8 cellular contexts compared by ENCODE assay signal in genomic region chr16:50692999-50693781, GRCh38. TPM values are rescaled to one million over a fixed set of nuclear protein-coding genes. Genes with fewer than 3 reads are reported as not detected.
A peak's percentile ranks its signal among the peaks of the same experiment; 100 is the strongest.
DNase-seq lines count a peak whose midpoint lies in the region; ATAC-seq, FAIRE-seq and TF ChIP-seq lines count a peak whose summit lies in the region.

NOD2 (plus strand) TSS chr16:50693606; CDS start chr16:50699496, 5,890 bp downstream.

- TF ChIP-seq CTCF in esophagus muscularis mucosa (IDR thresholded peaks at IDR 0.05) (no peak), omental fat pad (IDR thresholded peaks at IDR 0.05) (no peak), OCI-LY7 (conservative IDR thresholded peaks at IDR 0.05; ENCODE audit: low read length) (no peak), D721Med (IDR thresholded peaks at IDR 0.05; ENCODE audit: insufficient read depth, missing control alignments) (no peak)

- H4K20me1 ChIP-seq in OCI-LY7 (ENCODE audit: insufficient read depth, low read length), result no peaks in the 10 kb centered on the region

- no TSS peak for BruUV-seq in OCI-LY7 (replicated peaks; lab: Mats Ljungman, UMichigan)

- H3K27me3 ChIP-seq in esophagus muscularis mucosa, result no peaks in the 10 kb centered on the region

- TF ChIP-seq POLR2A in GM18951 (IDR thresholded peaks at IDR 0.05; ENCODE audit: extremely low read depth, insufficient read depth, insufficient read length) (peak; percentile 60), esophagus muscularis mucosa (IDR thresholded peaks at IDR 0.05; ENCODE audit: low read depth) (no peak)

- CTCF ChIA-PET in OCI-LY7 (lab: Charles Lee; ENCODE audit: unreplicated experiment), result no interaction called here

- no peaks in the 10 kb centered on the region for H3K9me2 ChIP-seq in OCI-LY7 (ENCODE audit: insufficient read depth, low read length)

- H3K36me3 Mint-ChIP-seq in T-helper 17 cell (ENCODE audit: low read depth), result peaks cover 3% of the 10 kb centered on the region

- intact Hi-C loops in esophagus muscularis mucosa (cut with DNase I) (loop anchor here (10.0 kb wide), 2 partner anchors 52 to 112 kb away; partner anchors contain the start of gene CYLD), OCI-LY7 (cut with micrococcal nuclease; ENCODE audit: unreplicated experiment) (no loop called here)

- H3K4me3 ChIP-seq in esophagus muscularis mucosa (peak within 1 kb of the TSS; percentile 50 to 70 (median 55)), OCI-LY7 (ENCODE audit: low read depth, low read length, poor library complexity, severe bottlenecking) (no peak within 1 kb of the TSS)

- no peaks in the 10 kb centered on the region for H3K27me3 Mint-ChIP-seq in T-helper 17 cell

- no peaks in the 10 kb centered on the region for H3K36me3 ChIP-seq in esophagus muscularis mucosa
- no peaks in the 10 kb centered on the region for H3K36me3 ChIP-seq in OCI-LY7 (ENCODE audit: insufficient read depth, low read length)

- peaks cover 28 to 40% (median 37%) of the 10 kb centered on the region in 4 donors for H3K4me1 ChIP-seq in esophagus muscularis mucosa
- H3K4me1 ChIP-seq in OCI-LY7 (ENCODE audit: insufficient read depth, low read length, poor library complexity, severe bottlenecking), result no peaks in the 10 kb centered on the region

- POLR2A ChIA-PET in OCI-LY7 (lab: Charles Lee), result no interaction called here

- H3K79me2 ChIP-seq in OCI-LY7 (ENCODE audit: insufficient read depth, low read depth, low read length), result no peaks in the 10 kb centered on the region

- H2AFZ ChIP-seq in OCI-LY7 (ENCODE audit: low read length), result no peak within 1 kb of the TSS

- H3K4me3 Mint-ChIP-seq in T-helper 17 cell, result peak within 1 kb of the TSS; percentile 93

- DNase-seq in T-helper 17 cell, result peak in 2 of 3 donors; percentile 41 to 44
- DNase-seq in esophagus muscularis mucosa (ENCODE audit: extremely low spot score), result no peak
- DNase-seq in omental fat pad (ENCODE audit: low spot score), result no peak
- no peak for DNase-seq in OCI-LY7 (ENCODE audit: low spot score)
- DNase-seq in D721Med (ENCODE audit: insufficient read length, low spot score), result no peak

- peak within 1 kb of the TSS; percentile 98 for H3K27ac Mint-ChIP-seq in T-helper 17 cell

- ATAC-seq in T-helper 17 cell (peak; percentile 39), omental fat pad (ENCODE audit: low FRiP score) (peak; percentile 16), HG03135 (IDR thresholded peaks at IDR 0.05; ENCODE audit: unreplicated experiment) (no peak), HG03571 (IDR thresholded peaks at IDR 0.05; ENCODE audit: unreplicated experiment) (no peak)

- in situ Hi-C loops in GM18951 (cut with MboI; ENCODE audit: low sequenced_read_pairs, unreplicated experiment), result no loop called here

- 70% methylated on average over 12 of the region's 56 CpGs for WGBS in esophagus muscularis mucosa

- FAIRE-seq in D721Med (lab: Jason Lieb, UNC), result no peak

- H3K27ac ChIP-seq in esophagus muscularis mucosa (replicated peaks in 1 of 4), result peak within 1 kb of the TSS in 2 of 4 donors; percentile 27 to 33
- H3K27ac ChIP-seq in OCI-LY7 (ENCODE audit: low read depth, low read length, poor library complexity, severe bottlenecking), result no peak within 1 kb of the TSS

- H3K4me1 Mint-ChIP-seq in T-helper 17 cell, result peaks cover 53% of the 10 kb centered on the region

- H3K9me3 ChIP-seq in T-helper 17 cell (ENCODE audit: control insufficient read depth, low read length, poor library complexity, severe bottlenecking) (no peaks in the 10 kb centered on the region), esophagus muscularis mucosa (no peaks in the 10 kb centered on the region), OCI-LY7 (ENCODE audit: low read length) (no peaks in the 10 kb centered on the region)

- TF ChIP-seq EP300 in esophagus muscularis mucosa (IDR thresholded peaks at IDR 0.05), result no peak

- no peak within 1 kb of the TSS for H3K4me2 ChIP-seq in OCI-LY7 (ENCODE audit: low read length)

RNA-seq across cellular contexts. Expression of gene NOD2, which starts in this region (rescaled TPM):
- total RNA-seq in T-helper 17 cell (10 to 100 TPM in 1 of 2 donors, 1 to 10 TPM in 1; 9.4 to 16.6 TPM), esophagus muscularis mucosa (1 to 10 TPM; 1.2 to 6.0 (median 2.5) TPM), omental fat pad (10 to 100 TPM in 1 of 4 donors, 1 to 10 TPM in 3; 4.4 to 17.2 (median 5.4) TPM), OCI-LY7 (2022) (not detected in 2 replicates)
- not detected in 2 replicates for total RNA-seq in OCI-LY7 (2014; rRNA removed; shearing (Covaris generic))

Comparison
In these comparisons a context has a peak if more than half of its experiments do, and no peak if none do; other contexts are left out.
1. ATAC-seq: peak in T-helper 17 cell (single experiment) and omental fat pad (single experiment); none in HG03135 (single experiment) and HG03571 (single experiment).
2. DNase-seq: peak in T-helper 17 cell (2 of 3); none in esophagus muscularis mucosa (single experiment), omental fat pad (single experiment), OCI-LY7 (single experiment) and D721Med (single experiment).